In genomic region chr12:118429703-118430383, GRCh38 we compare ENCODE assay signal across 1 cellular context.
TF ChIP-seq lines count a peak whose summit lies in the region.

No MANE protein-coding gene starts in this region.

TF ChIP-seq in HepG2, 621 proteins besides CTCF, POLR2A, EP300 and RAD21 (continued from another document):
- TF ChIP-seq PRDM4 (CRISPR knock-in tag; IDR thresholded peaks at IDR 0.05; ENCODE audit: borderline replicate concordance) (no peak), SRSF1 (optimal IDR thresholded peaks at IDR 0.05; ENCODE audit: low read depth, low read length) (no peak), MAFK (conservative IDR thresholded peaks at IDR 0.05 in 1 of 2, IDR thresholded peaks at IDR 0.05 in 1 of 2; ENCODE audit: low read length in 2 of 2) (peak; percentile 69 to 72), KDM3A (CRISPR knock-in tag; IDR thresholded peaks at IDR 0.05; ENCODE audit: low read depth) (no peak)
TF ChIP-seq in HepG2: peak in this region for 3.
